ENCODE assay signal across 8 cellular contexts in genomic region chr1:41003640-41004220, GRCh38. TPM values are rescaled to one million over a fixed set of nuclear protein-coding genes. Genes with fewer than 3 reads are reported as not detected.
DNase-seq lines count a peak whose midpoint lies in the region; ATAC-seq and TF ChIP-seq lines count a peak whose summit lies in the region.

No MANE protein-coding gene starts in this region.

- POLR2A ChIA-PET in naive thymus-derived CD4-positive, alpha-beta T cell (lab: Charles Lee) = interaction anchor here (0.9 to 2.0 kb wide), 2 partner anchors 18 to 24 kb away, joined by 4 to 14 read pairs; partner anchors contain the start of gene CTPS1

- peak overlapping the region in 7 of 10 donors; percentile 17 to 59 (median 36) for H3K4me3 Mint-ChIP-seq in naive thymus-derived CD4-positive, alpha-beta T cell

- H3K27me3 Mint-ChIP-seq in naive thymus-derived CD4-positive, alpha-beta T cell = no peaks in the 10 kb centered on the region

- H3K4me1 Mint-ChIP-seq in naive thymus-derived CD4-positive, alpha-beta T cell = peaks cover 12 to 26% (median 22%) of the 10 kb centered on the region in 7 donors

- intact Hi-C loops in naive thymus-derived CD4-positive, alpha-beta T cell (cut with micrococcal nuclease) = loop anchor here (1.0 to 10.0 kb wide), 6 partner anchors 23 to 391 kb away; partner anchors contain the start of genes CITED4 (in 1 of the 2) and CTPS1 (in 1 of the 2)

- peaks cover 13% of the 10 kb centered on the region for H4K20me1 ChIP-seq in OCI-LY3 (ENCODE audit: insufficient read depth, low read length)

- TF ChIP-seq CTCF in OCI-LY3 (IDR thresholded peaks at IDR 0.05; ENCODE audit: low read depth, low read length) = peak; percentile 69
- peak; percentile 62 for TF ChIP-seq CTCF in epithelial cell of esophagus (IDR thresholded peaks at IDR 0.05; ENCODE audit: insufficient read depth, low read depth, low read length, missing control alignments)

- H3K9me3 ChIP-seq in OCI-LY3 (ENCODE audit: insufficient read depth, low read length) = no peaks in the 10 kb centered on the region
- no peaks in the 10 kb centered on the region for H3K9me3 ChIP-seq in naive thymus-derived CD4-positive, alpha-beta T cell (ENCODE audit: control insufficient read depth in 2 of 3, low read length in 3 of 3)

- no peaks in the 10 kb centered on the region for H3K27me3 ChIP-seq in OCI-LY3 (ENCODE audit: low read depth, low read length)
- no peaks in the 10 kb centered on the region for H3K27me3 ChIP-seq in naive thymus-derived CD4-positive, alpha-beta T cell (ENCODE audit: control insufficient read depth in 2 of 2, insufficient read depth in 2 of 2, low read length in 2 of 2)

- peaks cover 52% of the 10 kb centered on the region for H3K36me3 ChIP-seq in OCI-LY3 (replicated peaks; ENCODE audit: low read depth, low read length)
- peaks cover 15 to 57% (median 16%) of the 10 kb centered on the region in 3 experiments for H3K36me3 ChIP-seq in naive thymus-derived CD4-positive, alpha-beta T cell (ENCODE audit: control insufficient read depth in 2 of 3, insufficient read depth in 3 of 3, low read length in 3 of 3)

- no peak overlapping the region for H3K9ac ChIP-seq in OCI-LY3 (ENCODE audit: low read length)

- CTCF ChIA-PET in naive thymus-derived CD4-positive, alpha-beta T cell (lab: Charles Lee) = interaction anchor here (0.6 to 1.5 kb wide), 12 partner anchors 9 to 1766 kb away, joined by 3 to 5 read pairs (median 4); partner anchors contain the start of gene CTPS1

- peak overlapping the region; percentile 80 for H3K27ac ChIP-seq in OCI-LY3 (ENCODE audit: low read length)
- peak overlapping the region; percentile 5 for H3K27ac ChIP-seq in naive thymus-derived CD4-positive, alpha-beta T cell (ENCODE audit: low read depth, low read length)

- H3K27ac Mint-ChIP-seq in naive thymus-derived CD4-positive, alpha-beta T cell = peak overlapping the region in 8 of 9 donors; percentile 22 to 79 (median 60)

- peak; percentile 96 for DNase-seq in CD1c-positive myeloid dendritic cell (ENCODE audit: extremely low spot score)
- peak; percentile 85 for DNase-seq in activated CD8-positive, alpha-beta memory T cell treated with anti-CD3 and anti-CD28 coated beads, Interleukin-2, amount 50 U/mL, for 4 hours
- DNase-seq in epithelial cell of esophagus (ENCODE audit: low read depth) = peak; percentile 99
- peak; percentile 52 to 90 (median 85) for DNase-seq in naive thymus-derived CD4-positive, alpha-beta T cell
- DNase-seq in stimulated activated naive CD4-positive, alpha-beta T cell treated with Interleukin-2 at 50 U/mL for 16 hours (lab: John Stamatoyannopoulos, UW) = peak; percentile 78

- peak overlapping the region; percentile 65 for H3K4me2 ChIP-seq in OCI-LY3 (ENCODE audit: low read length)

- peaks cover 26% of the 10 kb centered on the region for H3K4me1 ChIP-seq in OCI-LY3 (ENCODE audit: low read length)
- H3K4me1 ChIP-seq in naive thymus-derived CD4-positive, alpha-beta T cell (ENCODE audit: control insufficient read depth in 2 of 2, insufficient read depth in 2 of 2, low read length in 2 of 2) = peaks cover 9 to 12% of the 10 kb centered on the region in 2 donors

- no peaks in the 10 kb centered on the region for H3K9me3 Mint-ChIP-seq in naive thymus-derived CD4-positive, alpha-beta T cell

- H3K79me2 ChIP-seq in OCI-LY3 (ENCODE audit: low read length) = peaks cover 17% of the 10 kb centered on the region

- H2AFZ ChIP-seq in OCI-LY3 (ENCODE audit: low read depth, low read length) = no peak overlapping the region

- H3K36me3 Mint-ChIP-seq in naive thymus-derived CD4-positive, alpha-beta T cell = peaks cover 15 to 59% (median 31%) of the 10 kb centered on the region in 5 donors

- ATAC-seq in GM19372 (IDR thresholded peaks at IDR 0.05; ENCODE audit: low read depth, unreplicated experiment) (peak; percentile 97), HG03457 (IDR thresholded peaks at IDR 0.05; ENCODE audit: unreplicated experiment) (peak; percentile 88)
- peak; percentile 99 for ATAC-seq in naive thymus-derived CD4-positive, alpha-beta T cell

- H3K4me3 ChIP-seq in OCI-LY3 (ENCODE audit: low read length) (peak overlapping the region; percentile 32), epithelial cell of esophagus (ENCODE audit: low read length) (no peak overlapping the region)
- H3K4me3 ChIP-seq in naive thymus-derived CD4-positive, alpha-beta T cell (ENCODE audit: low read length) = no peak overlapping the region

RNA-seq across cellular contexts. Expression of gene SLFNL1, which starts 17.8 kb away (rescaled TPM):
- total RNA-seq in naive thymus-derived CD4-positive, alpha-beta T cell = 1 to 10 TPM in 1 of 5 experiments, under 1 TPM in 4; 0.19 to 1.1 (median 0.29) TPM
- under 1 TPM; 0.25 to 0.69 TPM for polyA plus RNA-seq in naive thymus-derived CD4-positive, alpha-beta T cell

RNA-seq across cellular contexts. Expression of gene CTPS1, which starts 24.2 kb away (rescaled TPM):
- total RNA-seq in naive thymus-derived CD4-positive, alpha-beta T cell = 10 to 100 TPM; 16.4 to 57.6 (median 40.6) TPM
- 10 to 100 TPM; 12.4 to 16.5 TPM for polyA plus RNA-seq in naive thymus-derived CD4-positive, alpha-beta T cell
